In genomic region chr20:33646959-33647602, GRCh38 we compare ENCODE assay signal across 12 cellular contexts. TPM values are rescaled to one million over a fixed set of nuclear protein-coding genes. Genes with fewer than 3 reads are reported as not detected.
DNase-seq lines count a peak whose midpoint lies in the region; ATAC-seq, FAIRE-seq and TF ChIP-seq lines count a peak whose summit lies in the region.
"Not testable (repeated sequence)": the region's sequence is repeated elsewhere in the genome, so short reads cannot be mapped to it uniquely, and the experiment has no call there.
"Had no signal": no experiment of that assay in that cellular context is flagged by ENCODE, and none has a peak within 500 bp of the region (broad histone marks: within the 10 kb centered on the region; RNA-seq: fewer than 3 reads in every experiment).

No MANE protein-coding gene starts in this region.

- peaks cover 15 to 30% (median 17%) of the 10 kb centered on the region in 3 donors for H3K4me1 Mint-ChIP-seq in CD8-positive, alpha-beta memory T cell
- not testable (repeated sequence) for H3K4me1 Mint-ChIP-seq in astrocyte (ENCODE audit: low read depth, unreplicated experiment); effector memory CD8-positive, alpha-beta T cell (ENCODE audit: low read depth in 2 of 2)

- H3K36me3 ChIP-seq in CD8-positive, alpha-beta memory T cell (ENCODE audit: insufficient read depth, low read length); HCT116 (ENCODE audit: control insufficient read depth in 1 of 2, insufficient read depth in 2 of 2, low read length in 2 of 2); astrocyte (ENCODE audit: insufficient read depth, low read length): not testable (repeated sequence)
- H3K36me3 ChIP-seq in right atrium auricular region (peaks cover 20% of the 10 kb centered on the region), mesenchymal stem cell (ENCODE audit: control insufficient read depth in 1 of 2, insufficient read depth in 2 of 2, low read depth in 1 of 2, low read length in 2 of 2) (peaks cover 35 to 38% of the 10 kb centered on the region in 2 experiments), stomach (peaks cover 13 to 42% (median 40%) of the 10 kb centered on the region in 4 donors)

- peaks cover 0 to 44% (median 9%) of the 10 kb centered on the region in 3 donors for H3K36me3 Mint-ChIP-seq in CD8-positive, alpha-beta memory T cell
- peaks cover 16% of the 10 kb centered on the region for H3K36me3 Mint-ChIP-seq in astrocyte (ENCODE audit: low read depth, unreplicated experiment)
- peaks cover 22% of the 10 kb centered on the region for H3K36me3 Mint-ChIP-seq in effector memory CD8-positive, alpha-beta T cell (ENCODE audit: insufficient read depth)

- TF ChIP-seq POLR2A in HCT116 (IDR thresholded peaks at IDR 0.05; ENCODE audit: borderline replicate concordance, extremely low read depth, insufficient read depth, insufficient read length); stomach (IDR thresholded peaks at IDR 0.05): not testable (repeated sequence)

- not testable (repeated sequence) for BruUV-seq in HCT116 (replicated peaks; lab: Mats Ljungman, UMichigan)

- H3K4me2 ChIP-seq in HCT116 (ENCODE audit: low read length); mesenchymal stem cell (ENCODE audit: low read length, poor library complexity, severe bottlenecking): not testable (repeated sequence)
- peak overlapping the region; percentile 55 for H3K4me2 ChIP-seq in astrocyte (ENCODE audit: low read length)

- H4K20me1 ChIP-seq in HCT116 (ENCODE audit: insufficient read depth): not testable (repeated sequence)
- peaks cover 75% of the 10 kb centered on the region for H4K20me1 ChIP-seq in astrocyte (ENCODE audit: insufficient read depth, low read length)

- POLR2A ChIA-PET in CD8-positive, alpha-beta memory T cell (lab: Charles Lee): interaction anchor here (1.4 kb wide), 1 partner anchor 20 kb away, joined by 4 read pairs; the partner anchor contains the start of gene ACTL10
- POLR2A ChIA-PET in HCT116 (lab: Charles Lee); RWPE1 (lab: Yijun Ruan, JAX; ENCODE audit: low non-redundant PET): not testable (repeated sequence)

- TF ChIP-seq CTCF in HCT116 (IDR thresholded peaks at IDR 0.05 in 2 of 3, conservative IDR thresholded peaks at IDR 0.05 in 1 of 3; ENCODE audit: borderline replicate concordance in 1 of 3, insufficient read depth in 1 of 3, low read depth in 2 of 3, low read length in 2 of 3); RWPE1 (conservative IDR thresholded peaks at IDR 0.05; ENCODE audit: low read depth); astrocyte (IDR thresholded peaks at IDR 0.05; ENCODE audit: insufficient read depth, low read depth, low read length); right atrium auricular region (IDR thresholded peaks at IDR 0.05); stomach (IDR thresholded peaks at IDR 0.05): not testable (repeated sequence)

- peak overlapping the region in 7 of 8 donors; percentile 50 to 96 (median 64) for H3K27ac Mint-ChIP-seq in CD8-positive, alpha-beta memory T cell
- not testable (repeated sequence) for H3K27ac Mint-ChIP-seq in astrocyte (ENCODE audit: unreplicated experiment)
- H3K27ac Mint-ChIP-seq in effector memory CD8-positive, alpha-beta T cell: peak overlapping the region; percentile 85 to 87

- H3K9me3 Mint-ChIP-seq in CD8-positive, alpha-beta memory T cell; astrocyte (ENCODE audit: unreplicated experiment); effector memory CD8-positive, alpha-beta T cell: not testable (repeated sequence)

- not testable (repeated sequence) for H4K8ac ChIP-seq in mesenchymal stem cell (ENCODE audit: low read length)

- TF ChIP-seq EP300 in stomach (IDR thresholded peaks at IDR 0.05): not testable (repeated sequence)

- H3K4ac ChIP-seq in mesenchymal stem cell (ENCODE audit: low read depth in 1 of 2, low read length in 2 of 2): not testable (repeated sequence)

- not testable (repeated sequence) for H3K27me3 Mint-ChIP-seq in CD8-positive, alpha-beta memory T cell; astrocyte (ENCODE audit: low read depth, unreplicated experiment); effector memory CD8-positive, alpha-beta T cell

- H2BK15ac ChIP-seq in mesenchymal stem cell (ENCODE audit: low read depth, poor library complexity, severe bottlenecking): not testable (repeated sequence)

- intact Hi-C loops in HCT116 (cut with micrococcal nuclease); stomach (cut with DNase I; ENCODE audit: low total_unique reads): not testable (repeated sequence)

- not testable (repeated sequence) for H2BK120ac ChIP-seq in mesenchymal stem cell (ENCODE audit: low read depth, low read length)

- H3K9me3 ChIP-seq in CD8-positive, alpha-beta memory T cell (ENCODE audit: low read length); HCT116 (ENCODE audit: control insufficient read depth in 1 of 2, insufficient read depth in 1 of 2, low read depth in 1 of 2, low read length in 2 of 2); astrocyte (ENCODE audit: insufficient read depth, low read depth, low read length); right atrium auricular region; mesenchymal stem cell (ENCODE audit: control insufficient read depth, low read length); stomach: not testable (repeated sequence)

- ATAC-seq in HCT116; effector memory CD8-positive, alpha-beta T cell (replicated peaks): not testable (repeated sequence)

- not testable (repeated sequence) for H3K79me1 ChIP-seq in mesenchymal stem cell (replicated peaks; ENCODE audit: low read length, poor library complexity, severe bottlenecking)

- not testable (repeated sequence) for FAIRE-seq in astrocyte (lab: Jason Lieb, UNC)

- RAD21 ChIA-PET in HCT116 (lab: Charles Lee; ENCODE audit: low non-redundant PET in 1 of 2, low total read pairs in 2 of 2, uncharacterized antibody in 2 of 2, unreplicated experiment in 2 of 2): not testable (repeated sequence)

- WGBS in mesenchymal stem cell: 95% methylated on average over 14 of the region's 14 CpGs
- WGBS in stomach, 5 donors: 39 to 50% (median 49%) methylated on average over 14 of the region's 14 CpGs

- not testable (repeated sequence) for H3K23ac ChIP-seq in mesenchymal stem cell (ENCODE audit: low read length in 2 of 2)

- not testable (repeated sequence) for TF ChIP-seq RAD21 in HCT116 (IDR thresholded peaks at IDR 0.05; ENCODE audit: low read depth)

- H3K9me2 ChIP-seq in HCT116 (ENCODE audit: insufficient read depth): not testable (repeated sequence)

- CTCF ChIA-PET in CD8-positive, alpha-beta memory T cell (lab: Charles Lee): interaction anchor here (13.0 kb wide), 1 partner anchor 18 kb away, joined by 87 read pairs; the partner anchor contains the start of genes ACTL10 and C20orf144
- CTCF ChIA-PET in HCT116 (lab: Charles Lee): not testable (repeated sequence)
- CTCF ChIA-PET in RWPE1 (lab: Yijun Ruan, JAX): interaction anchor here (0.6 to 4.0 kb wide), 2 partner anchors 21 to 252 kb away, joined by 3 to 25 read pairs; no protein-coding TSS in a partner anchor

- H3K79me2 ChIP-seq in HCT116 (ENCODE audit: insufficient read depth, low read length); astrocyte (ENCODE audit: insufficient read depth, low read length): not testable (repeated sequence)

- H2AFZ ChIP-seq in HCT116 (ENCODE audit: low read depth, low read length, poor library complexity, severe bottlenecking); astrocyte (ENCODE audit: low read depth, low read length); mesenchymal stem cell (ENCODE audit: low read depth, low read length): not testable (repeated sequence)

- H4K91ac ChIP-seq in mesenchymal stem cell (ENCODE audit: low read length): not testable (repeated sequence)

- H3K18ac ChIP-seq in mesenchymal stem cell (ENCODE audit: low read depth in 1 of 2, low read length in 2 of 2): not testable (repeated sequence)

- H3K4me3 Mint-ChIP-seq in CD8-positive, alpha-beta memory T cell: peak overlapping the region in 3 of 7 donors; percentile 12 to 84 (median 29)
- H3K4me3 Mint-ChIP-seq in astrocyte (ENCODE audit: unreplicated experiment): not testable (repeated sequence)
- peak overlapping the region; percentile 66 to 71 for H3K4me3 Mint-ChIP-seq in effector memory CD8-positive, alpha-beta T cell

- not testable (repeated sequence) for H2BK12ac ChIP-seq in mesenchymal stem cell (ENCODE audit: low read length in 2 of 2)

- not testable (repeated sequence) for H3K4me3 ChIP-seq in CD8-positive, alpha-beta memory T cell (ENCODE audit: low read length); HCT116 (replicated peaks in 1 of 2; ENCODE audit: low read depth in 1 of 2, low read length in 2 of 2); astrocyte (ENCODE audit: insufficient read depth, low read depth, low read length); right atrium auricular region
- H3K4me3 ChIP-seq in mesenchymal stem cell (ENCODE audit: insufficient read depth in 1 of 2, low read depth in 1 of 2, low read length in 2 of 2) (peak overlapping the region in 1 of 2 experiments; percentile 33), stomach (peak overlapping the region in 1 of 4 donors; percentile 4)

- H3K4me1 ChIP-seq in CD8-positive, alpha-beta memory T cell (ENCODE audit: insufficient read depth, low read length); HCT116 (ENCODE audit: control insufficient read depth in 1 of 2, insufficient read depth in 2 of 2, low read length in 2 of 2): not testable (repeated sequence)
- H3K4me1 ChIP-seq in astrocyte (ENCODE audit: insufficient read depth, low read length) (peaks cover 21% of the 10 kb centered on the region), right atrium auricular region (peaks cover 0 to 20% of the 10 kb centered on the region in 2 donors), mesenchymal stem cell (ENCODE audit: control insufficient read depth, insufficient read depth, low read depth, low read length) (peaks cover 15% of the 10 kb centered on the region), stomach (peaks cover 37 to 49% (median 45%) of the 10 kb centered on the region in 4 donors)

- H2AK5ac ChIP-seq in mesenchymal stem cell (ENCODE audit: low read length, severe bottlenecking): not testable (repeated sequence)

- H3K27ac ChIP-seq in CD8-positive, alpha-beta memory T cell (ENCODE audit: low read depth, low read length); HCT116 (ENCODE audit: low read depth, low read length); astrocyte (ENCODE audit: low read depth, low read length); mesenchymal stem cell (ENCODE audit: low read length, poor library complexity, severe bottlenecking): not testable (repeated sequence)
- H3K27ac ChIP-seq in RWPE1 (peak overlapping the region; percentile 82), right atrium auricular region (peak overlapping the region; percentile 14 to 44), stomach (peak overlapping the region; percentile 68 to 78 (median 74))

- not testable (repeated sequence) for DNase-seq in CD8-positive, alpha-beta memory T cell; HCT116 (ENCODE audit: low read depth, low spot score); RWPE1 (ENCODE audit: low spot score); astrocyte (ENCODE audit: low read depth); effector memory CD8-positive, alpha-beta T cell; right atrium auricular region (ENCODE audit: low spot score); mesenchymal stem cell; stomach

- not testable (repeated sequence) for H2BK5ac ChIP-seq in mesenchymal stem cell (ENCODE audit: low read depth, low read length, poor library complexity, severe bottlenecking)

- not testable (repeated sequence) for H3K14ac ChIP-seq in mesenchymal stem cell (ENCODE audit: low read length in 2 of 2)

- not testable (repeated sequence) for H3K27me3 ChIP-seq in CD8-positive, alpha-beta memory T cell (ENCODE audit: insufficient read depth, low read length, poor library complexity, severe bottlenecking); HCT116 (ENCODE audit: insufficient read depth, low read length); astrocyte (ENCODE audit: insufficient read depth, low read length); right atrium auricular region; mesenchymal stem cell (ENCODE audit: control insufficient read depth in 1 of 2, insufficient read depth in 1 of 2, low read length in 2 of 2); stomach

- not testable (repeated sequence) for H3K9ac ChIP-seq in HCT116 (ENCODE audit: low read length); astrocyte (ENCODE audit: low read length)
- peak overlapping the region; percentile 38 for H3K9ac ChIP-seq in mesenchymal stem cell (ENCODE audit: low read length)

RNA-seq across cellular contexts. Expression of gene C20orf144, which starts 15.0 kb away (rescaled TPM):
- total RNA-seq in CD8-positive, alpha-beta memory T cell: under 1 TPM; 0.16 to 0.24 TPM
- not detected for polyA plus RNA-seq in CD8-positive, alpha-beta memory T cell
- total RNA-seq in HCT116 (2021; ENCODE audit: unreplicated experiment) (0.37 TPM), astrocyte (0.16 TPM in 1 of 2 replicates, not detected in the other), right atrium auricular region (not detected), stomach (not detected)
- polyA plus RNA-seq in HCT116 (2012): 0.15 and 0.20 TPM in 2 replicates
- polyA plus RNA-seq in mesenchymal stem cell (2013, experiment 1 of 2): 0.11 TPM
- polyA plus RNA-seq in mesenchymal stem cell (2013, experiment 2 of 2): 0.04 TPM
- under 1 TPM in 2 of 3 donors, not detected in 1; 0.19 to 0.31 TPM for polyA plus RNA-seq in stomach
- total RNA-seq: right cardiac atrium, tibial nerve had no signal
- polyA plus RNA-seq: foreskin keratinocyte had no signal

RNA-seq across cellular contexts. Expression of gene ACTL10, which starts 19.7 kb away (rescaled TPM):
- 1 to 10 TPM; 3.8 to 4.6 TPM for total RNA-seq in CD8-positive, alpha-beta memory T cell
- polyA plus RNA-seq in CD8-positive, alpha-beta memory T cell: 6.6 TPM
- total RNA-seq in HCT116 (2021; ENCODE audit: unreplicated experiment) (0.22 TPM), astrocyte (1.1 and 1.4 TPM in 2 replicates), right atrium auricular region (under 1 TPM; 0.33 to 0.79 TPM), stomach (10 to 100 TPM in 1 of 5 donors, 1 to 10 TPM in 3, not detected in 1; 1.1 to 12.3 (median 1.3) TPM)
- 0.06 and 0.07 TPM in 2 replicates for polyA plus RNA-seq in HCT116 (2012)
- polyA plus RNA-seq in mesenchymal stem cell (2013, experiment 1 of 2): not detected
- polyA plus RNA-seq in mesenchymal stem cell (2013, experiment 2 of 2): not detected
- 1 to 10 TPM; 1.4 to 2.9 (median 2.4) TPM for polyA plus RNA-seq in stomach
- total RNA-seq: G401 had no signal

RNA-seq across cellular contexts. Expression of gene NECAB3, which starts 27.1 kb away (rescaled TPM):
- 10 to 100 TPM; 19.0 to 20.6 TPM for total RNA-seq in CD8-positive, alpha-beta memory T cell
- 2.7 TPM for polyA plus RNA-seq in CD8-positive, alpha-beta memory T cell
- 48.1 TPM for total RNA-seq in HCT116 (2021; ENCODE audit: unreplicated experiment)
- 27.2 and 28.1 TPM in 2 replicates for polyA plus RNA-seq in HCT116 (2012)
- total RNA-seq in astrocyte: 19.5 and 22.3 TPM in 2 replicates
- total RNA-seq in right atrium auricular region: 10 to 100 TPM; 81.7 to 88.4 TPM
- 13.7 TPM for polyA plus RNA-seq in mesenchymal stem cell (2013, experiment 1 of 2)
- 12.4 TPM for polyA plus RNA-seq in mesenchymal stem cell (2013, experiment 2 of 2)
- total RNA-seq in stomach: 100 to 1,000 TPM in 3 of 5 donors, 10 to 100 TPM in 2; 28.1 to 335 (median 113) TPM
- 10 to 100 TPM; 31.4 to 60.0 (median 51.3) TPM for polyA plus RNA-seq in stomach

RNA-seq across cellular contexts. Expression of gene E2F1, which starts 39.1 kb away (rescaled TPM):
- 10 to 100 TPM; 68.8 to 72.3 TPM for total RNA-seq in CD8-positive, alpha-beta memory T cell
- polyA plus RNA-seq in CD8-positive, alpha-beta memory T cell: 0.52 TPM
- total RNA-seq in HCT116 (2021; ENCODE audit: unreplicated experiment) (30.9 TPM), astrocyte (1.6 and 2.3 TPM in 2 replicates), right atrium auricular region (under 1 TPM; 0.31 to 0.33 TPM), stomach (10 to 100 TPM in 2 of 5 donors, 1 to 10 TPM in 3; 2.3 to 24.9 (median 4.2) TPM)
- 13.9 and 17.0 TPM in 2 replicates for polyA plus RNA-seq in HCT116 (2012)
- 2.2 TPM for polyA plus RNA-seq in mesenchymal stem cell (2013, experiment 1 of 2)
- 2.1 TPM for polyA plus RNA-seq in mesenchymal stem cell (2013, experiment 2 of 2)
- 1 to 10 TPM; 2.3 to 8.1 (median 4.9) TPM for polyA plus RNA-seq in stomach
